Comparison of ENCODE assay signal across 13 cellular contexts in the genomic region with DNA sequence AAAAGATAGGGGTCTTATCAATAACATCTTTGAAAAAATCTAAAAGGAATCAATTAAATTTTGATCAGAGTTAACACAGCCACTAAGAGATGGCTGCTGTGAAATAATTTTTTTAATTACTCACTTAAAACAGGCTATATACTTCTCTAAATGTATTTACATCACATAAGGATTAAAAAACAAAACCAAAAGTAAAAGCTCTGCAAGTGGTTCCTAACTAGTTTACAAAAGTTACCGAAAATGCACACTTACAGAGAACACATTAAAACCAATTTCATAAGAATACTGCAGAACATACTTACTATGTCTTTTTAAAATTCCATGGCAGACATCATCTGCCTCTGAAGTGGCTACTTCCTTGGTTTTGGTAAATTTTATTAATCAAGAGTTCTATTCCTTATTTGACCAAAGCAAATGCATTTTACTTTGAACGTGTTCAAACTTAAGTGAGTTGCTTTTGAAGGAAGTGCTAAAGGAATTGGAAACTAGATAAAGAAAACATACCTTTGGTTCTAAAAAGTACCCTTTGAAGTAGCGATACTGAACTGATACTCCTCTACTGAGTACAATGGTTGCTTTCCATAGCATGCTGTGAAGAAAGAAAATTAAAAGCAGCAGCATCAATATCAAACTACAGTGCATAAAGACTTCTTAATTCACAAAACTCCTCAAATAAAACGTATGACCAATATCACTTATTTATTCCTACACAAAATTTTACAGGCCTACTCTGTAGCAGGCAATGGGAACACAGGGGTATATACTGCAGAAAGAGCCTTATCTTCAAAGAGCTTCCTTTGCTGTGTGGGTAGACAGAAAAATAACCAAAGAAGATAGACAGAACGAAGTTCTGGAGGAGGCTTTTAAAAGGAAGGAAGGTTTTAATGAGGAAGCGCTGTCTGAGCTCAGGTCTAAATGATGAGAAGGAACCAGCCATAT. TPM values are rescaled to one million over a fixed set of nuclear protein-coding genes. Genes with fewer than 3 reads are reported as not detected.
DNase-seq lines count a peak whose midpoint lies in the region; ATAC-seq and TF ChIP-seq lines count a peak whose summit lies in the region.
"Had no signal": no experiment of that assay in that cellular context is flagged by ENCODE, and none has a peak within 500 bp of the region (broad histone marks: within the 10 kb centered on the region; RNA-seq: fewer than 3 reads in every experiment).

No MANE protein-coding gene starts in this region.

- peak overlapping the region; percentile 69 for H3K4me3 Mint-ChIP-seq in activated naive CD4-positive, alpha-beta T cell treated with anti-CD3 and anti-CD28 coated beads for 36 hours
- peak overlapping the region; percentile 47 for H3K4me3 Mint-ChIP-seq in stimulated activated effector memory CD8-positive, alpha-beta T cell treated with anti-CD3 and anti-CD28 coated beads, Interleukin-12 subunit alpha, Interleukin-12 subunit beta, amount 100 ng/mL, for 72 hours
- H3K4me3 Mint-ChIP-seq: GM23338 had no signal

- WGBS in psoas muscle, 3 donors = 77 to 86% (median 79%) methylated on average over 6 of the region's 6 CpGs

- H3K27ac Mint-ChIP-seq in activated naive CD4-positive, alpha-beta T cell treated with anti-CD3 and anti-CD28 coated beads for 36 hours = peak overlapping the region; percentile 95
- peak overlapping the region; percentile 75 for H3K27ac Mint-ChIP-seq in stimulated activated effector memory CD8-positive, alpha-beta T cell treated with anti-CD3 and anti-CD28 coated beads, Interleukin-12 subunit alpha, Interleukin-12 subunit beta, amount 100 ng/mL, for 72 hours
- H3K27ac Mint-ChIP-seq: GM23338 had no signal

- H3K4me1 ChIP-seq in OCI-LY3 (ENCODE audit: low read length) = peaks cover 58% of the 10 kb centered on the region
- no peaks in the 10 kb centered on the region for H3K4me1 ChIP-seq in psoas muscle

- H3K36me3 ChIP-seq in OCI-LY3 (replicated peaks; ENCODE audit: low read depth, low read length) (peaks cover 60% of the 10 kb centered on the region), psoas muscle (ENCODE audit: insufficient read depth in 1 of 2, low read depth in 1 of 2) (peaks cover 3 to 56% of the 10 kb centered on the region in 2 donors)

- H3K9me3 ChIP-seq in OCI-LY3 (ENCODE audit: insufficient read depth, low read length) = no peaks in the 10 kb centered on the region
- H3K9me3 ChIP-seq in psoas muscle = no peaks in the 10 kb centered on the region

- peak overlapping the region; percentile 40 for H3K9ac ChIP-seq in OCI-LY3 (ENCODE audit: low read length)

- H3K27me3 Mint-ChIP-seq in activated naive CD4-positive, alpha-beta T cell treated with anti-CD3 and anti-CD28 coated beads for 36 hours (ENCODE audit: low read depth) = no peaks in the 10 kb centered on the region

- no peak overlapping the region for H2AFZ ChIP-seq in OCI-LY3 (ENCODE audit: low read depth, low read length)
- H2AFZ ChIP-seq: GM23338 had no signal

- H3K27me3 ChIP-seq in OCI-LY3 (ENCODE audit: low read depth, low read length) (no peaks in the 10 kb centered on the region), psoas muscle (ENCODE audit: insufficient read depth in 3 of 3, low read length in 2 of 3) (no peaks in the 10 kb centered on the region)

- peak; percentile 43 for ATAC-seq in stimulated activated effector memory CD8-positive, alpha-beta T cell treated with anti-CD3 and anti-CD28 coated beads, Interleukin-12 subunit alpha, Interleukin-12 subunit beta, amount 100 ng/mL, for 72 hours
- no peak for ATAC-seq in HG02973 (IDR thresholded peaks at IDR 0.05; ENCODE audit: unreplicated experiment)
- ATAC-seq in psoas muscle = no peak
- no peak for ATAC-seq in HG02884 (IDR thresholded peaks at IDR 0.05; ENCODE audit: unreplicated experiment)

- peaks cover 78% of the 10 kb centered on the region for H3K4me1 Mint-ChIP-seq in activated naive CD4-positive, alpha-beta T cell treated with anti-CD3 and anti-CD28 coated beads for 36 hours (ENCODE audit: low read depth)
- peaks cover 56% of the 10 kb centered on the region for H3K4me1 Mint-ChIP-seq in stimulated activated effector memory CD8-positive, alpha-beta T cell treated with anti-CD3 and anti-CD28 coated beads, Interleukin-12 subunit alpha, Interleukin-12 subunit beta, amount 100 ng/mL, for 72 hours

- peak overlapping the region; percentile 82 for H3K4me2 ChIP-seq in OCI-LY3 (ENCODE audit: low read length)

- H3K27ac ChIP-seq in OCI-LY3 (ENCODE audit: low read length) = peak overlapping the region; percentile 82
- no peak overlapping the region for H3K27ac ChIP-seq in psoas muscle

- H3K4me3 ChIP-seq in OCI-LY3 (ENCODE audit: low read length) (peak overlapping the region; percentile 53), psoas muscle (no peak overlapping the region)
- H3K4me3 ChIP-seq: GM23338 had no signal

- CTCF ChIA-PET in activated naive CD4-positive, alpha-beta T cell treated with anti-CD3 and anti-CD28 coated beads for 36 hours (lab: Charles Lee) = interaction anchor here (0.6 to 1.8 kb wide), 8 partner anchors 9 to 195 kb away, joined by 3 to 11 read pairs (median 6); no protein-coding TSS in a partner anchor

- TF ChIP-seq CTCF in OCI-LY3 (IDR thresholded peaks at IDR 0.05; ENCODE audit: low read depth, low read length) = no peak
- no peak for TF ChIP-seq CTCF in psoas muscle (IDR thresholded peaks at IDR 0.05)

- intact Hi-C loops in activated naive CD4-positive, alpha-beta T cell treated with anti-CD3 and anti-CD28 coated beads for 36 hours (cut with micrococcal nuclease) = loop anchor here (1.0 to 5.0 kb wide), 2 partner anchors 11 to 466 kb away; a partner anchor contains a TSS
- intact Hi-C loops in psoas muscle (cut with DNase I) = loop anchor here in 1 of 2 donors (10.0 kb wide), 1 partner anchor 48 kb away; no protein-coding TSS in a partner anchor

- H3K79me2 ChIP-seq in OCI-LY3 (ENCODE audit: low read length) = peaks cover 38% of the 10 kb centered on the region

- peaks cover 38% of the 10 kb centered on the region for H3K36me3 Mint-ChIP-seq in activated naive CD4-positive, alpha-beta T cell treated with anti-CD3 and anti-CD28 coated beads for 36 hours (ENCODE audit: low read depth)
- H3K36me3 Mint-ChIP-seq in stimulated activated effector memory CD8-positive, alpha-beta T cell treated with anti-CD3 and anti-CD28 coated beads, Interleukin-12 subunit alpha, Interleukin-12 subunit beta, amount 100 ng/mL, for 72 hours = peaks cover 93% of the 10 kb centered on the region

- H3K9me3 Mint-ChIP-seq in activated naive CD4-positive, alpha-beta T cell treated with anti-CD3 and anti-CD28 coated beads for 36 hours = no peaks in the 10 kb centered on the region
- H3K9me3 Mint-ChIP-seq in stimulated activated effector memory CD8-positive, alpha-beta T cell treated with anti-CD3 and anti-CD28 coated beads, Interleukin-12 subunit alpha, Interleukin-12 subunit beta, amount 100 ng/mL, for 72 hours = no peaks in the 10 kb centered on the region
- H3K9me3 Mint-ChIP-seq: GM23338 had no signal

- no peak for DNase-seq in activated naive CD4-positive, alpha-beta T cell treated with anti-CD3 and anti-CD28 coated beads for 36 hours
- DNase-seq in activated naive CD4-positive, alpha-beta T cell (lab: John Stamatoyannopoulos, UW) = no peak
- DNase-seq in central memory CD4-positive, alpha-beta T cell = peak; percentile 25
- DNase-seq in stimulated activated effector memory CD8-positive, alpha-beta T cell treated with anti-CD3 and anti-CD28 coated beads, Interleukin-12 subunit alpha, Interleukin-12 subunit beta, amount 100 ng/mL, for 72 hours (ENCODE audit: low spot score in 2 of 2) = no peak
- no peak for DNase-seq in psoas muscle
- DNase-seq: cortex of kidney; DMS53; MV-4-11; stimulated activated CD4-positive, alpha-beta T cell treated with anti-CD3 and anti-CD28 coated beads, Interleukin-2, amount 100 ng/mL, for 24 hours had no signal

- peaks cover 32% of the 10 kb centered on the region for H4K20me1 ChIP-seq in OCI-LY3 (ENCODE audit: insufficient read depth, low read length)

RNA-seq across cellular contexts. Expression of a gene that starts 17.7 kb away (rescaled TPM):
- 10 to 100 TPM; 25.7 to 32.3 TPM for total RNA-seq in activated naive CD4-positive, alpha-beta T cell treated with anti-CD3 and anti-CD28 coated beads for 36 hours
- total RNA-seq in psoas muscle = 10 to 100 TPM; 16.9 to 30.5 (median 22.4) TPM
- polyA plus RNA-seq in psoas muscle = 10 to 100 TPM in 1 of 3 donors, 1 to 10 TPM in 2; 7.6 to 26.5 (median 9.2) TPM
